ENCODE assay signal across 26 cellular contexts in genomic region chr15:79088426-79089205, GRCh38. TPM values are rescaled to one million over a fixed set of nuclear protein-coding genes. Genes with fewer than 3 reads are reported as not detected.
A peak's percentile ranks its signal among the peaks of the same experiment; 100 is the strongest.
DNase-seq lines count a peak whose midpoint lies in the region; ATAC-seq, FAIRE-seq and TF ChIP-seq lines count a peak whose summit lies in the region.
"Had no signal": no experiment of that assay in that cellular context is flagged by ENCODE, and none has a peak within 500 bp of the region (broad histone marks: within the 10 kb centered on the region; RNA-seq: fewer than 3 reads in every experiment).

No MANE protein-coding gene starts in this region.

- no peak overlapping the region for H2AFZ ChIP-seq in neural cell (ENCODE audit: low read depth, low read length)

- no peak for TF ChIP-seq POLR2A in GM12891 (IDR thresholded peaks at IDR 0.05; ENCODE audit: low read depth, low read length)

- no peak for TF ChIP-seq RAD21 in neural cell (conservative IDR thresholded peaks at IDR 0.05)

- H3F3A ChIP-seq in neural cell (ENCODE audit: insufficient read depth, low read length, poor library complexity, severe bottlenecking) = no peaks in the 10 kb centered on the region

- H3K27me3 ChIP-seq in right cardiac atrium (ENCODE audit: control insufficient read depth, insufficient read depth) (peaks cover 2% of the 10 kb centered on the region), neural cell (ENCODE audit: insufficient read depth, low read depth, low read length) (peaks cover 53% of the 10 kb centered on the region)

- no peaks in the 10 kb centered on the region for H3K4me1 ChIP-seq in right cardiac atrium (ENCODE audit: control insufficient read depth, insufficient read depth, low read length)

- no peaks in the 10 kb centered on the region for H3K79me2 ChIP-seq in neural cell (replicated peaks; ENCODE audit: insufficient read depth, low read length)

- H3K9me3 ChIP-seq in right cardiac atrium (ENCODE audit: control insufficient read depth, low read length) (no peaks in the 10 kb centered on the region), neural cell (ENCODE audit: low read length) (no peaks in the 10 kb centered on the region)
- H3K9me3 ChIP-seq: body of pancreas, heart right ventricle, thyroid gland had no signal

- H4K20me1 ChIP-seq in neural cell (ENCODE audit: insufficient read depth) = peaks cover 3% of the 10 kb centered on the region

- intact Hi-C loops in cardiac septum (cut with DNase I) (no loop called here), right cardiac atrium (cut with DNase I) (no loop called here)

- H3K4me2 ChIP-seq in neural cell (ENCODE audit: low read length) = peak overlapping the region; percentile 80

- no peak for TF ChIP-seq CTCF in neural cell (IDR thresholded peaks at IDR 0.05; ENCODE audit: poor library complexity, severe bottlenecking)

- peak overlapping the region; percentile 84 for H3K9ac ChIP-seq in neural cell (ENCODE audit: low read length)

- H3K4me3 ChIP-seq in right cardiac atrium (ENCODE audit: low read length) (no peak overlapping the region), neural cell (ENCODE audit: low read length) (peak overlapping the region; percentile 98)
- H3K4me3 ChIP-seq: body of pancreas, skin epidermis, thyroid gland had no signal

- no peaks in the 10 kb centered on the region for H3K36me3 ChIP-seq in neural cell (ENCODE audit: insufficient read depth, low read length)
- H3K36me3 ChIP-seq: heart right ventricle, thyroid gland had no signal

- H3K27ac ChIP-seq in right cardiac atrium (ENCODE audit: low read length) (no peak overlapping the region), neural cell (ENCODE audit: low read length) (no peak overlapping the region)
- H3K27ac ChIP-seq: body of pancreas, heart right ventricle, skin epidermis, thyroid gland had no signal

- ATAC-seq in right cardiac atrium = no peak
- no peak for ATAC-seq in HG03175 (IDR thresholded peaks at IDR 0.05; ENCODE audit: unreplicated experiment)
- ATAC-seq: activated CD8-positive, alpha-beta T cell treated with anti-CD3 and anti-CD28 coated beads, Interleukin-2, amount 10 ng/mL, durations not matched to agents 7 days and 5 days; body of pancreas; esophagus mucosa; stimulated activated naive CD8-positive, alpha-beta T cell treated with anti-CD3 and anti-CD28 coated beads, Interleukin-15, Interleukin-2, amounts not matched to agents 100 U/mL and 50 U/mL, for 24 hours had no signal

- no peak for FAIRE-seq in GM12891 (lab: Jason Lieb, UNC)

- H3K9me2 ChIP-seq in neural cell (ENCODE audit: insufficient read depth, low read length) = no peaks in the 10 kb centered on the region

- no peak for TF ChIP-seq EP300 in neural cell (conservative IDR thresholded peaks at IDR 0.05; ENCODE audit: poor library complexity, severe bottlenecking)

- DNase-seq in cardiac septum (ENCODE audit: low spot score) (peak; percentile 54), right cardiac atrium (no peak), ecto neural progenitor cell (ENCODE audit: low spot score) (peak; percentile 33), GM12891 (ENCODE audit: insufficient read length, low spot score) (no peak), germinal center (ENCODE audit: low spot score) (no peak), MV-4-11 (lab: John Stamatoyannopoulos, UW) (no peak)
- DNase-seq: activated CD8-positive, alpha-beta T cell treated with anti-CD3 and anti-CD28 coated beads, Interleukin-2, amount 10 ng/mL, durations not matched to agents 7 days and 5 days; activated naive CD4-positive, alpha-beta T cell; body of pancreas; CD8-positive, alpha-beta memory T cell; effector memory CD4-positive, alpha-beta T cell; foreskin fibroblast; heart right ventricle; KBM-7; NCI-H1417 treated with DMSO at 0.1 percent for 48 hours; NCI-H2081 treated with DMSO at 0.1 percent for 48 hours; RPMI8226; stimulated activated naive CD8-positive, alpha-beta T cell treated with anti-CD3 and anti-CD28 coated beads, Interleukin-15, Interleukin-2, amounts not matched to agents 100 U/mL and 50 U/mL, for 24 hours; T-helper 1 cell; thyroid gland had no signal

- WGBS in right cardiac atrium = 50% methylated on average over 7 of the region's 7 CpGs

TF ChIP-seq in neural cell, 6 proteins besides CTCF, POLR2A, EP300 and RAD21:
- TF ChIP-seq MXI1 (conservative IDR thresholded peaks at IDR 0.05; ENCODE audit: poor library complexity, severe bottlenecking) (no peak), REST (IDR thresholded peaks at IDR 0.05; ENCODE audit: borderline replicate concordance) (no peak), EZH2 (IDR thresholded peaks at IDR 0.05; ENCODE audit: borderline replicate concordance, insufficient read depth, low read length, poor library complexity, severe bottlenecking) (no peak), TAF1 (IDR thresholded peaks at IDR 0.05; ENCODE audit: low read depth) (no peak), POLR2AphosphoS5 (IDR thresholded peaks at IDR 0.05) (no peak), SMC3 (conservative IDR thresholded peaks at IDR 0.05; ENCODE audit: poor library complexity) (no peak)

TF ChIP-seq in GM12891, 5 proteins besides CTCF, POLR2A, EP300 and RAD21:
- no peak for TF ChIP-seq POLR2AphosphoS5 (IDR thresholded peaks at IDR 0.05; ENCODE audit: low read depth, low read length)
- no peak for TF ChIP-seq TAF1 (IDR thresholded peaks at IDR 0.05; ENCODE audit: low read depth, low read length)
- TF ChIP-seq PAX5 (IDR thresholded peaks at IDR 0.05; ENCODE audit: insufficient read depth, low read length, severe bottlenecking) = no peak
- no peak for TF ChIP-seq SPI1 (IDR thresholded peaks at IDR 0.05; ENCODE audit: low read depth, low read length)
- no peak for TF ChIP-seq POU2F2 (IDR thresholded peaks at IDR 0.05; ENCODE audit: low read depth, low read length)

RNA-seq across cellular contexts. Expression of gene RASGRF1, which starts 2.0 kb away (rescaled TPM):
- total RNA-seq in cardiac septum (0.11 TPM), right cardiac atrium (under 1 TPM in 1 of 4 donors, not detected in 3; 0.12 TPM)
- polyA plus RNA-seq in right cardiac atrium (0.05 TPM), neural cell (11.0 and 17.0 TPM in 2 replicates)
- 33.1 and 38.5 TPM in 2 replicates for polyA minus RNA-seq in neural cell
- polyA plus RNA-seq in GM12891 (2012; ENCODE audit: low read depth, missing spikeins) = 3.0 TPM
- total RNA-seq: activated CD8-positive, alpha-beta T cell treated with anti-CD3 and anti-CD28 coated beads, Interleukin-2, amount 10 ng/mL, durations not matched to agents 7 days and 5 days; CD8-positive, alpha-beta memory T cell; mesenteric fat pad; NCI-H460 had no signal
- polyA plus RNA-seq: CD8-positive, alpha-beta memory T cell had no signal

Comparison
In these comparisons a context has a peak if more than half of its experiments do, and no peak if none do; other contexts are left out.
1. DNase-seq: peak in cardiac septum (single experiment) and ecto neural progenitor cell (single experiment); none in right cardiac atrium (0 of 3), GM12891 (single experiment), germinal center (single experiment) and MV-4-11 (single experiment).